10 cellular contexts compared by ENCODE assay signal in genomic region chr6:134678436-134678889, GRCh38.
A peak's percentile ranks its signal among the peaks of the same experiment; 100 is the strongest.
DNase-seq lines count a peak whose midpoint lies in the region; ATAC-seq lines count a peak whose summit lies in the region.
"Had no signal": no experiment of that assay in that cellular context is flagged by ENCODE, and none has a peak within 500 bp of the region (broad histone marks: within the 10 kb centered on the region; RNA-seq: fewer than 3 reads in every experiment).

No MANE protein-coding gene starts in this region.

- H3K27ac ChIP-seq in temporal lobe (ENCODE audit: low read depth, low read length) = peak overlapping the region; percentile 45
- H3K27ac ChIP-seq: SJCRH30 had no signal

- peak; percentile 49 for DNase-seq in NCI-H748 (lab: John Stamatoyannopoulos, UW; ENCODE audit: unreplicated experiment)
- no peak for DNase-seq in NCI-H748 treated with DMSO at 0.1 percent for 48 hours (lab: John Stamatoyannopoulos, UW)
- DNase-seq in amygdala (lab: John Stamatoyannopoulos, UW) = peak in 42 of 56 donors; percentile 2 to 81 (median 30)
- DNase-seq in iPS-NIHi11 (ENCODE audit: low spot score) = peak; percentile 21
- DNase-seq in GM03348 (ENCODE audit: low spot score) = no peak
- no peak for DNase-seq in NCI-H1417 treated with DMSO at 0.1 percent for 48 hours (lab: John Stamatoyannopoulos, UW)
- DNase-seq: H9 had no signal

- no peak for ATAC-seq in GM21529 (IDR thresholded peaks at IDR 0.05; ENCODE audit: unreplicated experiment)

Comparison
In these comparisons a context has a peak if more than half of its experiments do, and no peak if none do; other contexts are left out.
1. DNase-seq: peak in NCI-H748 (single experiment), amygdala (42 of 56) and iPS-NIHi11 (single experiment); none in NCI-H748 treated with DMSO at 0.1 percent for 48 hours (single experiment), GM03348 (single experiment) and NCI-H1417 treated with DMSO at 0.1 percent for 48 hours (single experiment).